ENCODE assay signal across 19 cellular contexts in the genomic region with DNA sequence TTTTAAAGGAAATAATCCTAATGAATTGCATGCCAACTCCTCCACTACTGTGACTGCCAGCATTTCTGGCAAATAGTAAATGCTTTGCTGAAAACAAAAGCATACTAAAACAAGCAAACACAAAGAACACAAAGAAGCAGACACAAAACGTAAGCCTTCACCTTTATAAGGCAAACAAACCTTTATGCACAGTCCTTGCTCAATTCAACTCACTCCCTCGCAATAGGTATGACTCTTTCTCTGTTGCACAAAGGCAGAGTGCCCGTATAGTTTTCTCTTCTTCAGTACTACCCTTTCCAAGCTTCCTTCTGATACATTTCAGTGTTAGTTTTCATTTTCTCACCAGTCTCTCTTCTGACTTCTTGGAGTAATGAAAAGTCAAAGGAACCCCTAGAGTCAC.
"Had no signal": no experiment of that assay in that cellular context is flagged by ENCODE, and none has a peak within 500 bp of the region (broad histone marks: within the 10 kb centered on the region; RNA-seq: fewer than 3 reads in every experiment).

No MANE protein-coding gene starts in this region.

- H3K4me1 ChIP-seq: psoas muscle, right lobe of liver, suprapubic skin, tibial artery had no signal

- H3K36me3 Mint-ChIP-seq: stimulated activated effector memory CD8-positive, alpha-beta T cell treated with anti-CD3 and anti-CD28 coated beads, Interleukin-12 subunit alpha, Interleukin-12 subunit beta, amount 100 ng/mL, for 72 hours had no signal

- H3K27me3 ChIP-seq: dorsolateral prefrontal cortex, heart right ventricle, right lobe of liver, suprapubic skin, tibial artery had no signal

- H3K4me1 Mint-ChIP-seq: naive B cell; stimulated activated effector memory CD8-positive, alpha-beta T cell treated with anti-CD3 and anti-CD28 coated beads, Interleukin-12 subunit alpha, Interleukin-12 subunit beta, amount 100 ng/mL, for 72 hours had no signal

- DNase-seq: cortex of kidney; dorsolateral prefrontal cortex; effector CD8-positive, alpha-beta T cell; heart right ventricle; kidney glomerular epithelial cell; mesendoderm; naive B cell; psoas muscle; retina; right lobe of liver; stimulated activated CD4-positive, alpha-beta T cell treated with anti-CD3 and anti-CD28 coated beads, Interleukin-4, amount 100 ng/mL, for 1 hour; stimulated activated CD8-positive, alpha-beta memory T cell treated with anti-CD3 and anti-CD28 coated beads, Interleukin-4, amount 100 ng/mL, for 48 hours; stimulated activated naive CD8-positive, alpha-beta T cell treated with anti-CD3 and anti-CD28 coated beads, Interleukin-15, Interleukin-2, amounts not matched to agents 100 U/mL and 50 U/mL, for 24 hours; tibial artery had no signal

- H3K9me3 ChIP-seq: psoas muscle, right lobe of liver, tibial artery had no signal

- H3K4me3 ChIP-seq: heart right ventricle, psoas muscle, right lobe of liver, suprapubic skin, tibial artery had no signal

- H3K27me3 Mint-ChIP-seq: naive B cell had no signal

- H3K27ac Mint-ChIP-seq: naive B cell; stimulated activated effector memory CD8-positive, alpha-beta T cell treated with anti-CD3 and anti-CD28 coated beads, Interleukin-12 subunit alpha, Interleukin-12 subunit beta, amount 100 ng/mL, for 72 hours had no signal

- H3K27ac ChIP-seq: heart right ventricle, psoas muscle, right lobe of liver, suprapubic skin, tibial artery had no signal

- FAIRE-seq: frontal cortex, islet of Langerhans had no signal

- H3K4me3 Mint-ChIP-seq: naive B cell; nephron; stimulated activated effector memory CD8-positive, alpha-beta T cell treated with anti-CD3 and anti-CD28 coated beads, Interleukin-12 subunit alpha, Interleukin-12 subunit beta, amount 100 ng/mL, for 72 hours had no signal

- H3K36me3 ChIP-seq: heart right ventricle, right lobe of liver, suprapubic skin, tibial artery had no signal
